In genomic region chr7:94154182-94154581, GRCh38 we compare ENCODE assay signal across 31 cellular contexts.
"Had no signal": no experiment of that assay in that cellular context is flagged by ENCODE, and none has a peak within 500 bp of the region (broad histone marks: within the 10 kb centered on the region; RNA-seq: fewer than 3 reads in every experiment).

No MANE protein-coding gene starts in this region.

- H3K79me2 ChIP-seq: parathyroid adenoma had no signal

- ATAC-seq: heart right ventricle; left lobe of liver; natural killer cell; right lobe of liver; stimulated activated naive CD8-positive, alpha-beta T cell treated with anti-CD3 and anti-CD28 coated beads, Interleukin-15, amount 100 ng/mL, for 72 hours; upper lobe of right lung had no signal

- H3K9ac ChIP-seq: parathyroid adenoma had no signal

- H3K9me3 ChIP-seq: colonic mucosa, heart right ventricle, neutrophil, right lobe of liver, suprapubic skin, transverse colon, upper lobe of right lung, uterus had no signal

- DNase-seq: colonic mucosa; effector CD8-positive, alpha-beta T cell; foreskin keratinocyte; glutamatergic neuron; heart right ventricle; hippocampal formation; natural killer cell; right lobe of liver; stimulated activated CD4-positive, alpha-beta T cell treated with anti-CD3 and anti-CD28 coated beads, Interleukin-12 subunit alpha, Interleukin-12 subunit beta, amount 100 ng/mL, for 4 hours; stimulated activated CD4-positive, alpha-beta T cell treated with anti-CD3 and anti-CD28 coated beads, Interleukin-1b, Interleukin-23, amount 100 ng/mL, for 48 hours; stimulated activated CD4-positive, alpha-beta T cell treated with anti-CD3 and anti-CD28 coated beads, Interleukin-4, amount 100 ng/mL, for 1 hour; stimulated activated CD8-positive, alpha-beta memory T cell treated with anti-CD3 and anti-CD28 coated beads, Interleukin-4, amount 100 ng/mL, for 48 hours; stimulated activated naive CD4-positive, alpha-beta T cell; stimulated activated naive CD8-positive, alpha-beta T cell treated with anti-CD3 and anti-CD28 coated beads, Interleukin-15, amount 100 ng/mL, for 72 hours; transverse colon; upper lobe of right lung; uterus had no signal

- H3K4me2 ChIP-seq: smooth muscle cell had no signal

- H3K9me3 Mint-ChIP-seq: dendritic cell treated with granulocyte-macrophage colony-stimulating factor and Interleukin-4, amounts not matched to agents 40 ng/mL and 50 ng/mL, for 4 days; endodermal cell; memory B cell; neural crest cell; stimulated activated naive CD8-positive, alpha-beta T cell treated with anti-CD3 and anti-CD28 coated beads, Interleukin-15, amount 100 ng/mL, for 72 hours had no signal

- H3K27me3 ChIP-seq: colonic mucosa, esophagus muscularis mucosa, foreskin keratinocyte, heart right ventricle, neutrophil, right lobe of liver, suprapubic skin, transverse colon, upper lobe of right lung, uterus had no signal

- H3K4me1 ChIP-seq: colonic mucosa, esophagus muscularis mucosa, foreskin keratinocyte, heart right ventricle, parathyroid adenoma, right lobe of liver, suprapubic skin, transverse colon, upper lobe of right lung, uterus had no signal

- H3K4me1 Mint-ChIP-seq: stimulated activated naive CD8-positive, alpha-beta T cell treated with anti-CD3 and anti-CD28 coated beads, Interleukin-15, amount 100 ng/mL, for 72 hours had no signal

- H3K27ac Mint-ChIP-seq: dendritic cell treated with granulocyte-macrophage colony-stimulating factor and Interleukin-4, amounts not matched to agents 40 ng/mL and 50 ng/mL, for 4 days; endodermal cell; memory B cell; natural killer cell; progenitor cell of endocrine pancreas; stimulated activated naive CD8-positive, alpha-beta T cell treated with anti-CD3 and anti-CD28 coated beads, Interleukin-15, amount 100 ng/mL, for 72 hours had no signal

- H2AFZ ChIP-seq: parathyroid adenoma had no signal

- FAIRE-seq: endothelial cell of umbilical vein, keratinocyte had no signal

- H3K4me3 ChIP-seq: colonic mucosa, esophagus muscularis mucosa, heart right ventricle, lung, right lobe of liver, smooth muscle cell, suprapubic skin, transverse colon, upper lobe of right lung, uterus had no signal

- H3K4me3 Mint-ChIP-seq: dendritic cell treated with granulocyte-macrophage colony-stimulating factor and Interleukin-4, amounts not matched to agents 40 ng/mL and 50 ng/mL, for 4 days; endodermal cell; memory B cell; natural killer cell; neural crest cell; stimulated activated naive CD8-positive, alpha-beta T cell treated with anti-CD3 and anti-CD28 coated beads, Interleukin-15, amount 100 ng/mL, for 72 hours had no signal

- H3K27ac ChIP-seq: colonic mucosa, esophagus muscularis mucosa, foreskin keratinocyte, heart right ventricle, neutrophil, parathyroid adenoma, right lobe of liver, suprapubic skin, transverse colon, upper lobe of right lung, uterus had no signal

- H3K36me3 Mint-ChIP-seq: memory B cell, natural killer cell had no signal

- H3K36me3 ChIP-seq: colonic mucosa, esophagus muscularis mucosa, heart right ventricle, neutrophil, right lobe of liver, suprapubic skin, transverse colon, upper lobe of right lung, uterus had no signal
